Comparison of ENCODE assay signal across 8 cellular contexts in genomic region chr17:43006639-43007551, GRCh38. TPM values are rescaled to one million over a fixed set of nuclear protein-coding genes. Genes with fewer than 3 reads are reported as not detected.
A peak's percentile ranks its signal among the peaks of the same experiment; 100 is the strongest.
DNase-seq lines count a peak whose midpoint lies in the region; ATAC-seq, FAIRE-seq and TF ChIP-seq lines count a peak whose summit lies in the region.

Gene IFI35 (plus strand): TSS chr17:43006784. CDS start chr17:43006948, 164 bp downstream.

- no peak within 1 kb of the TSS for H3K23ac ChIP-seq in H1 (ENCODE audit: insufficient read length)

- peak within 1 kb of the TSS; percentile 64 for H3K18ac ChIP-seq in H1 (ENCODE audit: extremely low read depth, low read length)

- H3K23me2 ChIP-seq in H1 (ENCODE audit: low read depth, low read length) = no peaks in the 10 kb centered on the region

- no peak within 1 kb of the TSS for H3K4ac ChIP-seq in H1 (replicated peaks; ENCODE audit: insufficient read length, low read depth, low read length)

- peak within 1 kb of the TSS; percentile 1 to 68; a peak in 3 of 4 replicates for H3K4me2 ChIP-seq in H1 (ENCODE audit: insufficient read depth in 1 of 2, low read depth in 2 of 2, low read length in 2 of 2)

- H3K14ac ChIP-seq in H1 (ENCODE audit: insufficient read length) = no peak within 1 kb of the TSS

- FAIRE-seq in H1 (lab: Jason Lieb, UNC) = no peak

- no peaks in the 10 kb centered on the region for H3K27me3 ChIP-seq in H1 (replicated peaks in 1 of 4; ENCODE audit: control insufficient read depth in 3 of 4, extremely low read depth in 1 of 4, insufficient read depth in 3 of 4, low read length in 3 of 4)

- H3K36me3 ChIP-seq in H1 (ENCODE audit: control insufficient read depth in 2 of 4, insufficient read depth in 4 of 4, low read length in 3 of 4) = peaks cover 5 to 22% (median 15%) of the 10 kb centered on the region in 4 experiments; a peak in 7 of 8 replicates

- no peaks in the 10 kb centered on the region for H3K9me3 Mint-ChIP-seq in activated CD8-positive, alpha-beta memory T cell treated with anti-CD3 and anti-CD28 coated beads, Interleukin-2, amount 10 ng/mL, durations not matched to agents 7 days and 5 days (ENCODE audit: low read depth)

- no peak within 1 kb of the TSS for H4K5ac ChIP-seq in H1 (ENCODE audit: insufficient read length, low read depth, low read length)

- peaks cover 0 to 3% (median 1%) of the 10 kb centered on the region in 4 experiments; a peak in 4 of 7 replicates for H3K4me1 ChIP-seq in H1 (replicated peaks in 1 of 4; ENCODE audit: control insufficient read depth in 3 of 4, insufficient read depth in 4 of 4, low read length in 3 of 4)

- peak; percentile 81 for DNase-seq in NOMO-1 treated with dmso at 0.1 percent for 144 hours (lab: John Stamatoyannopoulos, UW; ENCODE audit: unreplicated experiment)
- peak; percentile 95 for DNase-seq in activated CD8-positive, alpha-beta memory T cell treated with anti-CD3 and anti-CD28 coated beads, Interleukin-2, amount 10 ng/mL, durations not matched to agents 7 days and 5 days
- DNase-seq in H1 (ENCODE audit: low read depth in 1 of 2, low spot score in 2 of 2) = peak in 1 of 2 experiments; percentile 79
- peak; percentile 94 for DNase-seq in mesenteric fat pad (ENCODE audit: low spot score)
- peak; percentile 80 for DNase-seq in stimulated activated CD8-positive, alpha-beta memory T cell treated with anti-CD3 and anti-CD28 coated beads, Interleukin-15, amount 100 ng/mL, for 48 hours (ENCODE audit: low read depth in 2 of 2)
- no peak for DNase-seq in cerebellar nuclear complex (lab: John Stamatoyannopoulos, UW)

- H2AFZ ChIP-seq in H1 (ENCODE audit: low read length) = peak within 1 kb of the TSS; percentile 63

- CTCF ChIA-PET in activated CD8-positive, alpha-beta memory T cell treated with anti-CD3 and anti-CD28 coated beads, Interleukin-2, amount 10 ng/mL, durations not matched to agents 7 days and 5 days (lab: Charles Lee) = interaction anchor here (0.6 to 4.1 kb wide), 11 partner anchors 8 to 361 kb away, joined by 3 to 41 read pairs (median 3); partner anchors contain the start of genes RPL27 and VAT1
- CTCF ChIA-PET in H1 (lab: Charles Lee; ENCODE audit: partially characterized antibody) = interaction anchor here (0.6 to 1.4 kb wide), 8 partner anchors 9 to 342 kb away, joined by 3 to 7 read pairs (median 3); partner anchors contain the start of gene RPL27

- peak within 1 kb of the TSS; percentile 99 for H3K4me3 Mint-ChIP-seq in activated CD8-positive, alpha-beta memory T cell treated with anti-CD3 and anti-CD28 coated beads, Interleukin-2, amount 10 ng/mL, durations not matched to agents 7 days and 5 days

- no peak within 1 kb of the TSS; the same call in 1 of the 2 replicates for H3K27ac ChIP-seq in H1 (ENCODE audit: low read depth, low read length)

- H4K20me1 ChIP-seq in H1 (replicated peaks in 1 of 2; ENCODE audit: control insufficient read depth in 1 of 2, insufficient read depth in 2 of 2, low read length in 2 of 2) = peaks cover 2 to 3% of the 10 kb centered on the region in 2 experiments

- no peak within 1 kb of the TSS for H2AK5ac ChIP-seq in H1 (ENCODE audit: low read depth, low read length)

- no peak for TF ChIP-seq EP300 in H1 (IDR thresholded peaks at IDR 0.05; ENCODE audit: borderline replicate concordance in 1 of 2, low read depth in 2 of 2, low read length in 2 of 2)

- H3K27ac Mint-ChIP-seq in activated CD8-positive, alpha-beta memory T cell treated with anti-CD3 and anti-CD28 coated beads, Interleukin-2, amount 10 ng/mL, durations not matched to agents 7 days and 5 days = peak within 1 kb of the TSS; percentile 100

- peak within 1 kb of the TSS; percentile 62 for H3K56ac ChIP-seq in H1 (replicated peaks; ENCODE audit: insufficient read length, low read depth, low read length)

- POLR2A ChIA-PET in H1 (lab: Charles Lee; ENCODE audit: partially characterized antibody) = interaction anchor here (0.6 to 3.5 kb wide), 10 partner anchors 7 to 737 kb away, joined by 3 to 36 read pairs (median 6); partner anchors contain the start of genes RPL27 and VAT1

- peak within 1 kb of the TSS; percentile 7 for H2BK120ac ChIP-seq in H1 (replicated peaks; ENCODE audit: low read depth, low read length)

- no peaks in the 10 kb centered on the region for H3K27me3 Mint-ChIP-seq in activated CD8-positive, alpha-beta memory T cell treated with anti-CD3 and anti-CD28 coated beads, Interleukin-2, amount 10 ng/mL, durations not matched to agents 7 days and 5 days

- H2BK20ac ChIP-seq in H1 (ENCODE audit: low read length) = no peak within 1 kb of the TSS

- peak within 1 kb of the TSS; percentile 79; the same call in 1 of the 2 replicates for H2BK5ac ChIP-seq in H1 (ENCODE audit: low read depth, low read length)

- no peaks in the 10 kb centered on the region for H3K79me1 ChIP-seq in H1 (ENCODE audit: low read depth, low read length)

- H3K9ac ChIP-seq in H1 (replicated peaks in 1 of 4; ENCODE audit: extremely low read depth in 1 of 4, low read depth in 3 of 4, low read length in 3 of 4) = peak within 1 kb of the TSS in 2 of 4 experiments; percentile 51; a peak in 3 of 7 replicates

- H3K79me2 ChIP-seq in H1 (ENCODE audit: control insufficient read depth in 1 of 2, insufficient read depth in 2 of 2, low read length in 2 of 2) = no peaks in the 10 kb centered on the region

- no peak within 1 kb of the TSS for H4K91ac ChIP-seq in H1 (replicated peaks; ENCODE audit: insufficient read length, low read length)

- H4K8ac ChIP-seq in H1 (ENCODE audit: extremely low read depth, insufficient read depth, low read length) = peak within 1 kb of the TSS; percentile 83; the same call in 1 of the 2 replicates

- H3K4me1 Mint-ChIP-seq in activated CD8-positive, alpha-beta memory T cell treated with anti-CD3 and anti-CD28 coated beads, Interleukin-2, amount 10 ng/mL, durations not matched to agents 7 days and 5 days = peaks cover 29% of the 10 kb centered on the region

- peak within 1 kb of the TSS in 3 of 4 experiments; percentile 8 to 54 (median 26); a peak in 5 of 8 replicates for H3K4me3 ChIP-seq in H1 (ENCODE audit: extremely low read depth in 1 of 4, insufficient read depth in 2 of 4, low read depth in 3 of 4, low read length in 4 of 4)

- WGBS in H1 (ENCODE audit: extremely low coverage in 1 of 2, insufficient coverage in 1 of 2, insufficient read length in 1 of 2, insufficient replicate concordance in 2 of 2, low coverage in 1 of 2, low lambda C conversion rate in 2 of 2, missing lambda C conversion rate in 1 of 2), 2 experiments = 54% methylated on average over 18 of the region's 18 CpGs; no CpG with 5 or more reads in 1 of the 2 experiments

- peak; percentile 62 for TF ChIP-seq POLR2A in GM15510 (IDR thresholded peaks at IDR 0.05; ENCODE audit: borderline replicate concordance, extremely low read depth, insufficient read length)
- TF ChIP-seq POLR2A in H1 (IDR thresholded peaks at IDR 0.05; ENCODE audit: control extremely low read depth in 1 of 2, low read depth in 2 of 2, low read length in 2 of 2) = peak in 1 of 2 experiments; percentile 52; a peak in 1 of 3 replicates

- peaks cover 43% of the 10 kb centered on the region for H3K36me3 Mint-ChIP-seq in activated CD8-positive, alpha-beta memory T cell treated with anti-CD3 and anti-CD28 coated beads, Interleukin-2, amount 10 ng/mL, durations not matched to agents 7 days and 5 days

- TF ChIP-seq CTCF in H1 (IDR thresholded peaks at IDR 0.05; ENCODE audit: control extremely low read depth in 1 of 3, insufficient read depth in 1 of 3, low read depth in 1 of 3, low read length in 3 of 3) = peak in 2 of 3 experiments; percentile 24 to 33; a peak in 3 of 4 replicates

- peak; percentile 82 for ATAC-seq in HG03095 (IDR thresholded peaks at IDR 0.05; ENCODE audit: unreplicated experiment)
- peak; percentile 99 for ATAC-seq in activated CD8-positive, alpha-beta memory T cell treated with anti-CD3 and anti-CD28 coated beads, Interleukin-2, amount 10 ng/mL, durations not matched to agents 7 days and 5 days

- H3K9me3 ChIP-seq in H1 (ENCODE audit: insufficient read depth in 2 of 2, low read depth in 1 of 2, low read length in 1 of 2) = no peaks in the 10 kb centered on the region

- H2BK12ac ChIP-seq in H1 (ENCODE audit: low read depth, low read length) = peak within 1 kb of the TSS; percentile 75; the same call in 1 of the 2 replicates

- H2BK15ac ChIP-seq in H1 (ENCODE audit: low read length) = 0 out of 2 replicates have a peak within 1 kb of the TSS, but pooled peaks have one; percentile 8

- TF ChIP-seq RAD21 in H1 (IDR thresholded peaks at IDR 0.05 in 1 of 2, conservative IDR thresholded peaks at IDR 0.05 in 1 of 2; ENCODE audit: low read depth in 2 of 2, low read length in 2 of 2) = peak; percentile 42 to 59; a peak in 3 of 4 replicates

TF ChIP-seq in H1, 55 proteins besides CTCF, POLR2A, EP300 and RAD21:
- TF ChIP-seq RXRA (IDR thresholded peaks at IDR 0.05; ENCODE audit: insufficient read depth, low read depth, low read length) = no peak
- peak; percentile 59; the same call in 1 of the 2 replicates for TF ChIP-seq RBBP5 (IDR thresholded peaks at IDR 0.05; ENCODE audit: borderline replicate concordance, low read depth, low read length)
TF ChIP-seq in H1: peak in this region for 1.

RNA-seq across cellular contexts. Expression of gene IFI35, which starts in this region (rescaled TPM):
- 100 to 1,000 TPM; 125 to 175 TPM for total RNA-seq in activated CD8-positive, alpha-beta memory T cell treated with anti-CD3 and anti-CD28 coated beads, Interleukin-2, amount 10 ng/mL, durations not matched to agents 7 days and 5 days
- 2.0 and 2.5 TPM in 2 replicates for total RNA-seq in H1 (2021; fragmentation: NEBNext Ultra II Directional; extraction: Animal tissue kit (Norgen Biotek cat#: 25700))
- polyA plus RNA-seq in H1 (2011; rRNA removed) = 4.7 and 4.9 TPM in 2 replicates
- polyA plus RNA-seq in H1 (2011; cell fraction: cytosol; rRNA removed) = 4.8 TPM
- polyA plus RNA-seq in H1 (2011; cell fraction: nucleus; rRNA removed) = 3.7 TPM
- 2.5 to 5.1 TPM (median 4.2 TPM) in 4 replicates for polyA plus RNA-seq in H1 (2012, experiment 1 of 2)
- polyA plus RNA-seq in H1 (2012, experiment 2 of 2) = 3.8 TPM
- 0.77 TPM for polyA plus RNA-seq in H1 (2013, experiment 1 of 2)
- 0.66 TPM for polyA plus RNA-seq in H1 (2013, experiment 2 of 2)
- polyA minus RNA-seq in H1 (2011; rRNA and poly(A)+ RNA removed) = 2.1 and 3.5 TPM in 2 replicates
- 3.4 TPM for polyA minus RNA-seq in H1 (2011; cell fraction: cytosol; rRNA and poly(A)+ RNA removed)
- polyA minus RNA-seq in H1 (2011; cell fraction: nucleus; rRNA and poly(A)+ RNA removed) = 2.2 TPM
- total RNA-seq in mesenteric fat pad = 33.5 TPM

Comparison
In these comparisons a context has a peak if more than half of its experiments do, and no peak if none do; other contexts are left out.
1. DNase-seq: peak in NOMO-1 treated with dmso at 0.1 percent for 144 hours (single experiment), activated CD8-positive, alpha-beta memory T cell treated with anti-CD3 and anti-CD28 coated beads, Interleukin-2, amount 10 ng/mL, durations not matched to agents 7 days and 5 days (single experiment), mesenteric fat pad (single experiment) and stimulated activated CD8-positive, alpha-beta memory T cell treated with anti-CD3 and anti-CD28 coated beads, Interleukin-15, amount 100 ng/mL, for 48 hours (2 of 2); none in cerebellar nuclear complex (0 of 2).